Comparison of ENCODE assay signal across 1 cellular context in the genomic region with DNA sequence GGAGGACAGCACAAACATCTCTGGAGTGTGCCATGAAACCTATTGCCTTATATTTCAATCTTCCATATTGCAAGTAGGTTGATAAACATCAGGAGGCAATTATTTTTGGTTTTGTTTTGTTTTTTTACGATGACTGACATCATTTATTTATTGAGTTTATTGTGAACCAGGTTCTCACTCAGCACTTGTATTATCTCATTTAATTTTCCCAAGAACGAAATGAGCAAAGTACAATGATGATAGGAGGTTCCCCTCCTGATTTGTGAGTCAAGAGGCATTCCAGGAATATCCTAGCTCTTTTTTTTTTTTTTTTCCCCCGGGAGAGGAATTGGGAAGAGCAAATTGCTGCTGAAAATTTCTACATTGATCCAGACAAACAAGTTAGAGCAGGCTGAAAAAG.
TF ChIP-seq lines count a peak whose summit lies in the region.

No MANE protein-coding gene starts in this region.

TF ChIP-seq in HEK293, 187 proteins besides CTCF, POLR2A, EP300 and RAD21 (continued from another document):
- TF ChIP-seq SCRT1 (tag by site-specific recombination; IDR thresholded peaks at IDR 0.05; ENCODE audit: borderline replicate concordance) (no peak), GFI1B (tag by site-specific recombination; IDR thresholded peaks at IDR 0.05) (no peak), ZNF530 (tag by site-specific recombination; IDR thresholded peaks at IDR 0.05; ENCODE audit: low read depth) (no peak), ZNF660 (tag by site-specific recombination; IDR thresholded peaks at IDR 0.05) (no peak)
- TF ChIP-seq, protein P1, sequence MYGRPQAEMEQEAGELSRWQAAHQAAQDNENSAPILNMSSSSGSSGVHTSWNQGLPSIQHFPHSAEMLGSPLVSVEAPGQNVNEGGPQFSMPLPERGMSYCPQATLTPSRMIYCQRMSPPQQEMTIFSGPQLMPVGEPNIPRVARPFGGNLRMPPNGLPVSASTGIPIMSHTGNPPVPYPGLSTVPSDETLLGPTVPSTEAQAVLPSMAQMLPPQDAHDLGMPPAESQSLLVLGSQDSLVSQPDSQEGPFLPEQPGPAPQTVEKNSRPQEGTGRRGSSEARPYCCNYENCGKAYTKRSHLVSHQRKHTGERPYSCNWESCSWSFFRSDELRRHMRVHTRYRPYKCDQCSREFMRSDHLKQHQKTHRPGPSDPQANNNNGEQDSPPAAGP (tag by site-specific recombination; IDR thresholded peaks at IDR 0.05): no peak
TF ChIP-seq in HEK293: peak in this region for 4.
